In the genomic region with DNA sequence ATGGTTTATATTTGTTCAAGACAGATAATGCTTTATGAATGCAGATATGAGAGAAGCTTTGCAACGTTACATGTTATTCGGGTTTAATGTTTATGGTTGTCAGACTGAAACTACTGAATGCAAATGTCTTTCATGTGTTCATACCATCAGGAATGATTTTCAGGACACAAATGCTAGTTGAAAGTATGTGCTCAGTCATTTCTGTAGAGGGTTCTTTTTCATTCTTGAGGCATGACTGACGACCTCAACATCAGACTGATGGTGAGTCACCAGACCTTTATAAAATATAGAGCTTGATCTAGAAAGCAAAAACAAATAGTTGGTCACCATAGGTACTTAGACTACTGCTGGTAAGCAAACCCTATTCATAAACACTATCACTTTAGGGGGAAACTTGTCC, we compare ENCODE assay signal across 11 cellular contexts.
A peak's percentile ranks its signal among the peaks of the same experiment; 100 is the strongest.
DNase-seq lines count a peak whose midpoint lies in the region; ATAC-seq and TF ChIP-seq lines count a peak whose summit lies in the region.
"Had no signal": no experiment of that assay in that cellular context is flagged by ENCODE, and none has a peak within 500 bp of the region (broad histone marks: within the 10 kb centered on the region; RNA-seq: fewer than 3 reads in every experiment).

No MANE protein-coding gene starts in this region.

- CTCF ChIA-PET in AG04449 (lab: Yijun Ruan, JAX), result interaction anchor here (1.6 kb wide), 1 partner anchor 13 kb away, joined by 3 read pairs; no protein-coding TSS in a partner anchor

- DNase-seq in AG04449 (ENCODE audit: low read depth, low spot score) (peak; percentile 86), H4 (ENCODE audit: low spot score) (peak; percentile 73), RKO (ENCODE audit: low spot score) (peak; percentile 83), fibroblast of the aortic adventitia (ENCODE audit: low read depth) (peak; percentile 45), NCI-H146 (lab: John Stamatoyannopoulos, UW) (no peak), left cardiac atrium (no peak), SJCRH30 (no peak)
- DNase-seq in activated CD8-positive, alpha-beta memory T cell treated with anti-CD3 and anti-CD28 coated beads for 24 hours, result no peak
- DNase-seq: activated T-cell treated with anti-CD3 and anti-CD28 coated beads, Interleukin-2, amount 50 U/mL, for 48 hours; kidney; NCI-H446 treated with DMSO at 0.1 percent for 48 hours had no signal

- H3K4me3 ChIP-seq in AG04449 (ENCODE audit: low read depth, low read length) (no peak overlapping the region), fibroblast of the aortic adventitia (ENCODE audit: low read depth, low read length) (no peak overlapping the region), SJCRH30 (no peak overlapping the region)

- no peaks in the 10 kb centered on the region for H3K27me3 ChIP-seq in SJCRH30

- TF ChIP-seq CTCF in AG04449 (IDR thresholded peaks at IDR 0.05; ENCODE audit: insufficient read depth, low read length, missing control alignments), result no peak
- no peak for TF ChIP-seq CTCF in fibroblast of the aortic adventitia (IDR thresholded peaks at IDR 0.05; ENCODE audit: insufficient read depth, low read length)

- H3K4me1 ChIP-seq in SJCRH30, result no peaks in the 10 kb centered on the region

- no peak overlapping the region for H3K27ac ChIP-seq in SJCRH30

- no peaks in the 10 kb centered on the region for H3K36me3 ChIP-seq in SJCRH30

- ATAC-seq in left cardiac atrium, result no peak

- POLR2A ChIA-PET in AG04449 (lab: Yijun Ruan, JAX), result interaction anchor here (1.2 kb wide), 1 partner anchor 35 kb away, joined by 3 read pairs; no protein-coding TSS in a partner anchor

- 0 out of 2 replicates have a peak, but pooled peaks cover 2% of the 10 kb centered on the region for H3K9me3 ChIP-seq in SJCRH30 (replicated peaks)

- intact Hi-C loops in left cardiac atrium (cut with DNase I), result no loop called here

Comparison
In these comparisons a context has a peak if more than half of its experiments do, and no peak if none do; other contexts are left out.
1. DNase-seq: peak in AG04449 (single experiment), H4 (single experiment), RKO (single experiment) and fibroblast of the aortic adventitia (single experiment); none in activated CD8-positive, alpha-beta memory T cell treated with anti-CD3 and anti-CD28 coated beads for 24 hours (single experiment), NCI-H146 (single experiment), left cardiac atrium (single experiment) and SJCRH30 (0 of 2).